Comparison of ENCODE assay signal across 3 cellular contexts in genomic region chr17:43722269-43722619, GRCh38.
A peak's percentile ranks its signal among the peaks of the same experiment; 100 is the strongest.
TF ChIP-seq lines count a peak whose summit lies in the region.

No MANE protein-coding gene starts in this region.

TF ChIP-seq in HepG2, 621 proteins besides CTCF, POLR2A, EP300 and RAD21:
- TF ChIP-seq HDAC6 (IDR thresholded peaks at IDR 0.05; ENCODE audit: low read depth, low read length) (no peak), ZNF570 (CRISPR knock-in tag; IDR thresholded peaks at IDR 0.05; ENCODE audit: borderline replicate concordance) (no peak), ZMYM3 (CRISPR knock-in tag; IDR thresholded peaks at IDR 0.05) (peak; percentile 62)
TF ChIP-seq in HepG2: peak in this region for 1.

TF ChIP-seq in K562, 482 proteins besides CTCF, POLR2A, EP300 and RAD21:
- TF ChIP-seq RBM25 (IDR thresholded peaks at IDR 0.05; ENCODE audit: low read depth, low read length, severe bottlenecking) (peak; percentile 29), BMI1 (IDR thresholded peaks at IDR 0.05; ENCODE audit: low read length) (no peak)

TF ChIP-seq in GM12891, 5 proteins besides CTCF, POLR2A, EP300 and RAD21:
- TF ChIP-seq SPI1 (IDR thresholded peaks at IDR 0.05; ENCODE audit: low read depth, low read length) (no peak), POU2F2 (IDR thresholded peaks at IDR 0.05; ENCODE audit: low read depth, low read length) (no peak), TAF1 (IDR thresholded peaks at IDR 0.05; ENCODE audit: low read depth, low read length) (no peak), POLR2AphosphoS5 (IDR thresholded peaks at IDR 0.05; ENCODE audit: low read depth, low read length) (no peak), PAX5 (IDR thresholded peaks at IDR 0.05; ENCODE audit: insufficient read depth, low read length, severe bottlenecking) (no peak)
TF ChIP-seq in GM12891: peak in this region for 0.
